11 cellular contexts compared by ENCODE assay signal in genomic region chr11:131025421-131026126, GRCh38.
DNase-seq lines count a peak whose midpoint lies in the region; ATAC-seq and TF ChIP-seq lines count a peak whose summit lies in the region.
"Had no signal": no experiment of that assay in that cellular context is flagged by ENCODE, and none has a peak within 500 bp of the region (broad histone marks: within the 10 kb centered on the region; RNA-seq: fewer than 3 reads in every experiment).

No MANE protein-coding gene starts in this region.

- no peak overlapping the region for H3K4me2 ChIP-seq in Karpas-422 (ENCODE audit: low read depth, low read length, poor library complexity, severe bottlenecking)

- ATAC-seq in heart left ventricle (peak; percentile 81 to 83 (median 82)), HG02798 (IDR thresholded peaks at IDR 0.05; ENCODE audit: poor library complexity, unreplicated experiment) (peak; percentile 92)

- H3K9me3 Mint-ChIP-seq in endothelial cell (ENCODE audit: unreplicated experiment), result no peaks in the 10 kb centered on the region

- H3K27me3 Mint-ChIP-seq in endothelial cell (ENCODE audit: unreplicated experiment), result no peaks in the 10 kb centered on the region

- peak in 2 of 5 donors; percentile 11 to 33 for DNase-seq in heart left ventricle
- no peak for DNase-seq in right atrium auricular region (ENCODE audit: low spot score)
- peak; percentile 65 for DNase-seq in M059J (ENCODE audit: low read depth)
- no peak for DNase-seq in retina
- no peak for DNase-seq in endothelial cell (ENCODE audit: low spot score)
- DNase-seq in Karpas-422, result no peak
- DNase-seq in Ammon's horn (ENCODE audit: low spot score), result no peak
- DNase-seq: activated CD8-positive, alpha-beta memory T cell treated with anti-CD3 and anti-CD28 coated beads, Interleukin-2, amount 50 U/mL, for 4 hours; NCI-H1694 treated with DMSO at 0.1 percent for 48 hours; psoas muscle had no signal

- no peak for TF ChIP-seq CTCF in heart left ventricle (IDR thresholded peaks at IDR 0.05)
- no peak for TF ChIP-seq CTCF in right atrium auricular region (IDR thresholded peaks at IDR 0.05)
- TF ChIP-seq CTCF in endothelial cell (IDR thresholded peaks at IDR 0.05; ENCODE audit: unreplicated experiment), result no peak

- H2AFZ ChIP-seq in Karpas-422 (ENCODE audit: low read length), result no peak overlapping the region

- WGBS in heart left ventricle, 4 donors, result 27 to 46% (median 39%) methylated on average over 8 of the region's 8 CpGs

- H3K27ac ChIP-seq in heart left ventricle, result no peak overlapping the region
- no peak overlapping the region for H3K27ac ChIP-seq in right atrium auricular region
- no peak overlapping the region for H3K27ac ChIP-seq in Karpas-422 (ENCODE audit: low read length)
- H3K27ac ChIP-seq: psoas muscle had no signal

- no peaks in the 10 kb centered on the region for H3K36me3 Mint-ChIP-seq in endothelial cell (ENCODE audit: low read depth, unreplicated experiment)

- H3K79me2 ChIP-seq in Karpas-422 (ENCODE audit: low read length), result no peaks in the 10 kb centered on the region

- H3K27ac Mint-ChIP-seq in endothelial cell (ENCODE audit: unreplicated experiment), result no peak overlapping the region

- intact Hi-C loops in heart left ventricle (cut with DNase I), result no loop called here

- no peaks in the 10 kb centered on the region for H4K20me1 ChIP-seq in Karpas-422 (ENCODE audit: insufficient read depth, low read depth, low read length)

- no peaks in the 10 kb centered on the region for H3K9me2 ChIP-seq in Karpas-422 (replicated peaks; ENCODE audit: insufficient read depth, low read length)

- no peak for TF ChIP-seq POLR2A in heart left ventricle (IDR thresholded peaks at IDR 0.05)

- H3K9ac ChIP-seq in Karpas-422 (ENCODE audit: low read length), result no peak overlapping the region

- H3K4me1 ChIP-seq in heart left ventricle (no peaks in the 10 kb centered on the region), right atrium auricular region (no peaks in the 10 kb centered on the region), Karpas-422 (ENCODE audit: low read length) (no peaks in the 10 kb centered on the region)
- H3K4me1 ChIP-seq: psoas muscle had no signal

- H3K36me3 ChIP-seq in heart left ventricle (no peaks in the 10 kb centered on the region), right atrium auricular region (no peaks in the 10 kb centered on the region), Karpas-422 (ENCODE audit: insufficient read depth, low read length) (no peaks in the 10 kb centered on the region)

- H3K9me3 ChIP-seq in heart left ventricle (no peaks in the 10 kb centered on the region), right atrium auricular region (no peaks in the 10 kb centered on the region), Karpas-422 (ENCODE audit: low read length) (no peaks in the 10 kb centered on the region)
- H3K9me3 ChIP-seq: psoas muscle had no signal

- H3K4me3 Mint-ChIP-seq in endothelial cell (ENCODE audit: unreplicated experiment), result no peak overlapping the region

- H3K4me3 ChIP-seq in heart left ventricle (no peak overlapping the region), right atrium auricular region (no peak overlapping the region), Karpas-422 (ENCODE audit: low read length) (no peak overlapping the region)
- H3K4me3 ChIP-seq: psoas muscle had no signal

- no peaks in the 10 kb centered on the region for H3K4me1 Mint-ChIP-seq in endothelial cell (ENCODE audit: unreplicated experiment)

- H3K27me3 ChIP-seq in heart left ventricle, result no peaks in the 10 kb centered on the region
- H3K27me3 ChIP-seq in right atrium auricular region, result no peaks in the 10 kb centered on the region
- H3K27me3 ChIP-seq in Karpas-422 (ENCODE audit: low read length), result no peaks in the 10 kb centered on the region
